ENCODE assay signal across 25 cellular contexts in the genomic region with DNA sequence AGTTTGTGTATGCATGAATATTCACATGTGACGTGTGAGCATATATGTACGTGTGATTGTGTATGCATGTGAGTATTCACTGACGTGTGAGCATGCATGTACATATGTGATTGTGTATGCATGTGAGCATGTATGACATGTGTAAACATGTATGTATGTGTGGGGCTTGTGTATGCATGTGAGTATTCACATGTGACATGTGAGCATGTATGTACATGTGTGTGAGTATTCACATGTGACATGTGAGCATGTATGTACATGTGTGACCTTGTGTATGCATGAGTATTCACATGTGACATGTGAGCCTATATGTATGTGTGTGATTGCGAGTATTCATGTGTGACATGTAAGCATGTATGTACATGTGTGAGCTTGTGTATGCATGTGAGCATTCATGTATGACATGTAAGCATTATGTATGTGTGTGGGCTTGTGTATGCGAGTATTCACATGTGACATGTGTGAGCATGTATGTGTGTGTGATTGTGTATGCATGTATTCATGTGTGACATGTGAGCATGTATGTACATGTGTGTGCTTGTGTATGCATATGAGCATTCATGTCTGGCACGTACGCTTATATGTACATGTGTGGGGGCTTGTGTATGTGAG.
"Had no signal": no experiment of that assay in that cellular context is flagged by ENCODE, and none has a peak within 500 bp of the region (broad histone marks: within the 10 kb centered on the region; RNA-seq: fewer than 3 reads in every experiment).

No MANE protein-coding gene starts in this region.

- ATAC-seq: activated naive CD4-positive, alpha-beta T cell treated with anti-CD3 and anti-CD28 coated beads, Interleukin-2, amount 50 U/mL, for 72 hours; activated T-helper 17 cell treated with anti-CD3 and anti-CD28 coated beads, Interleukin-2, amount 50 U/mL, for 72 hours; esophagus mucosa; left ventricle myocardium superior; natural killer cell treated with Interleukin-12 subunit alpha and Interleukin-12 subunit beta and Interleukin-15 and Interleukin-18, amount 100 ng/mL, for 72 hours; sciatic nerve; stimulated activated memory B cell treated with anti-CD40 and anti-IgM and Interleukin-4, amounts not matched to agents 10 μg/mL and 1 μg/mL and 100 μg/mL, for 72 hours had no signal

- FAIRE-seq: small intestine had no signal

- H3K27ac ChIP-seq: brain microvascular endothelial cell, testis had no signal

- H3K4me3 Mint-ChIP-seq: activated T-cell treated with anti-CD3 and anti-CD28 coated beads, Interleukin-2, amount 50 U/mL, for 24 hours; activated T-helper 17 cell treated with anti-CD3 and anti-CD28 coated beads, Interleukin-2, amount 50 U/mL, for 72 hours; natural killer cell treated with Interleukin-12 subunit alpha and Interleukin-12 subunit beta and Interleukin-15 and Interleukin-18, amount 100 ng/mL, for 72 hours; stimulated activated memory B cell treated with anti-CD40 and anti-IgM and Interleukin-4, amounts not matched to agents 10 μg/mL and 1 μg/mL and 100 μg/mL, for 72 hours; T-helper 2 cell treated with Interferon-gamma antibody and Interleukin-4, amounts not matched to agents 5 μg/mL and 100 μg/mL, for 36 hours had no signal

- H3K36me3 Mint-ChIP-seq: activated naive CD4-positive, alpha-beta T cell treated with anti-CD3 and anti-CD28 coated beads, Interleukin-2, amount 50 U/mL, for 72 hours; natural killer cell treated with Interleukin-12 subunit alpha and Interleukin-12 subunit beta and Interleukin-15 and Interleukin-18, amount 100 ng/mL, for 72 hours; stimulated activated memory B cell treated with anti-CD40 and anti-IgM and Interleukin-4, amounts not matched to agents 10 μg/mL and 1 μg/mL and 100 μg/mL, for 72 hours had no signal

- H3K27me3 ChIP-seq: brain microvascular endothelial cell, testis had no signal

- H3K27ac Mint-ChIP-seq: activated naive CD4-positive, alpha-beta T cell treated with anti-CD3 and anti-CD28 coated beads, Interleukin-2, amount 50 U/mL, for 72 hours; activated T-helper 17 cell treated with anti-CD3 and anti-CD28 coated beads, Interleukin-2, amount 50 U/mL, for 72 hours; natural killer cell treated with Interleukin-12 subunit alpha and Interleukin-12 subunit beta and Interleukin-15 and Interleukin-18, amount 100 ng/mL, for 72 hours; stimulated activated memory B cell treated with anti-CD40 and anti-IgM and Interleukin-4, amounts not matched to agents 10 μg/mL and 1 μg/mL and 100 μg/mL, for 72 hours; T-helper 2 cell treated with Interferon-gamma antibody and Interleukin-4, amounts not matched to agents 5 μg/mL and 100 μg/mL, for 36 hours had no signal

- H3K4me3 ChIP-seq: testis had no signal

- H3K9me3 Mint-ChIP-seq: activated T-helper 17 cell treated with anti-CD3 and anti-CD28 coated beads, Interleukin-2, amount 50 U/mL, for 72 hours; stimulated activated memory B cell treated with anti-CD40 and anti-IgM and Interleukin-4, amounts not matched to agents 10 μg/mL and 1 μg/mL and 100 μg/mL, for 72 hours had no signal

- DNase-seq: activated CD4-positive, alpha-beta T cell treated with anti-CD3 and anti-CD28 coated beads, Interleukin-2, amount 50 U/mL, for 4 hours; activated CD8-positive, alpha-beta memory T cell treated with anti-CD3 and anti-CD28 coated beads for 24 hours; activated CD8-positive, alpha-beta memory T cell treated with anti-CD3 and anti-CD28 coated beads, Interleukin-2, amount 50 U/mL, for 4 hours; activated T-cell treated with anti-CD3 and anti-CD28 coated beads, Interleukin-2, amount 50 U/mL, for 24 hours; brain microvascular endothelial cell; caudate nucleus; dermis blood vessel endothelial cell; effector CD8-positive, alpha-beta T cell; foreskin melanocyte; hippocampal formation; left ventricle myocardium superior; mammary epithelial cell; midbrain; occipital lobe; small intestine; stimulated activated CD4-positive, alpha-beta T cell treated with anti-CD3 and anti-CD28 coated beads, Interleukin-2, amount 100 ng/mL, for 24 hours; testis; trophoblast cell had no signal

- H3K9me3 ChIP-seq: testis had no signal

- H3K4me1 Mint-ChIP-seq: stimulated activated memory B cell treated with anti-CD40 and anti-IgM and Interleukin-4, amounts not matched to agents 10 μg/mL and 1 μg/mL and 100 μg/mL, for 72 hours had no signal
